ENCODE assay signal across 11 cellular contexts in genomic region chr6:90604546-90604945, GRCh38.
"Had no signal": no experiment of that assay in that cellular context is flagged by ENCODE, and none has a peak within 500 bp of the region (broad histone marks: within the 10 kb centered on the region; RNA-seq: fewer than 3 reads in every experiment).

No MANE protein-coding gene starts in this region.

- H3K4me3 Mint-ChIP-seq: GM23338, H9, HFFc6 had no signal

- FAIRE-seq: H1, H54 had no signal

- DNase-seq: GM23248, GOT3, H7, H9, HCEC 1CT, HFFc6 had no signal

- H3K4me2 ChIP-seq: GM23338 had no signal

- H3K4me1 ChIP-seq: HAP-1 had no signal

- H3K4me3 ChIP-seq: GM23248, GM23338, HAP-1 had no signal

- H3K9me3 Mint-ChIP-seq: GM23338, H9, HFFc6 had no signal

- H3K27ac ChIP-seq: GM23248 had no signal

- ATAC-seq: GM23338, HCT116 had no signal

- H2AFZ ChIP-seq: GM23248, GM23338 had no signal

- H3K9me3 ChIP-seq: HAP-1 had no signal

- H3K9ac ChIP-seq: GM23248 had no signal

- H3K27ac Mint-ChIP-seq: GM23338, H9, HFFc6 had no signal

- H3K36me3 ChIP-seq: HAP-1 had no signal
